15 cellular contexts compared by ENCODE assay signal in the genomic region with DNA sequence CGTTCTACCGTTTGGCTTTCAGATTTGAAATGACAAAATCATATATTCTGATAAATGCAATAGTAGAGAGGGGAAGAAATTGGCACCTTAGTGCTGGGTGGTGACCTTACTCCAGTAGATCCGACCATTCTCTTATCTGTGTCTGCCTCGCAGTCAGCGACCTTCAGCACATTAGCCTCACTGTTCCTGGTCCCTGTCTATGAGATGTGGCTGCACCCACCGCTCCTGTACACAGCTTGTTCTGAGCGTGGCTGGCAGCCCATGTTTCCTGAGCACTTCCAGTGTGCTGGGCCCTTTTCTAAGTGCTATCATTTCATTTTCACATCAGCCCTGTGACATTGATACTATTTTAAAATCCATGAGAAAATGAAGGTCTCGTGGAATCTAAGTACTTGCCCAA.
DNase-seq lines count a peak whose midpoint lies in the region; ATAC-seq and TF ChIP-seq lines count a peak whose summit lies in the region.
"Had no signal": no experiment of that assay in that cellular context is flagged by ENCODE, and none has a peak within 500 bp of the region (broad histone marks: within the 10 kb centered on the region; RNA-seq: fewer than 3 reads in every experiment).

No MANE protein-coding gene starts in this region.

- TF ChIP-seq CTCF in esophagus squamous epithelium (IDR thresholded peaks at IDR 0.05) (no peak), type B pancreatic cell (conservative IDR thresholded peaks at IDR 0.05) (no peak)

- H3K9me3 Mint-ChIP-seq in memory B cell (no peaks in the 10 kb centered on the region), type B pancreatic cell (no peaks in the 10 kb centered on the region)
- H3K9me3 Mint-ChIP-seq: CD8-positive, alpha-beta T cell; GM23338 had no signal

- ATAC-seq in Right ventricle myocardium inferior, result peak; percentile 30
- ATAC-seq in memory B cell (ENCODE audit: low read depth), result no peak
- ATAC-seq: CD8-positive, alpha-beta T cell; GM23338; HCT116 had no signal

- H3K4me1 ChIP-seq in esophagus squamous epithelium, result peaks cover 10 to 54% (median 15%) of the 10 kb centered on the region in 3 donors

- TF ChIP-seq POLR2A in esophagus squamous epithelium (IDR thresholded peaks at IDR 0.05), result no peak

- intact Hi-C loops in Right ventricle myocardium inferior (cut with DNase I), result loop anchor here (5.0 kb wide), 2 partner anchors 153 to 403 kb away; no protein-coding TSS in a partner anchor
- intact Hi-C loops in cardiac septum (cut with DNase I), result loop anchor here (2.0 to 10.0 kb wide), 4 partner anchors 33 to 620 kb away; no protein-coding TSS in a partner anchor
- intact Hi-C loops in esophagus squamous epithelium (cut with DNase I), result loop anchor here (10.0 kb wide), 1 partner anchor 140 kb away; no protein-coding TSS in a partner anchor

- 91 to 94% methylated on average over 7 to 8 of the region's 8 CpGs for WGBS in esophagus squamous epithelium, 2 donors

- peak overlapping the region in 3 of 4 donors; percentile 69 to 85 (median 72) for H3K27ac ChIP-seq in esophagus squamous epithelium

- H3K36me3 ChIP-seq in esophagus squamous epithelium, result peaks cover 4 to 90% (median 17%) of the 10 kb centered on the region in 3 donors

- H3K27me3 Mint-ChIP-seq in memory B cell (no peaks in the 10 kb centered on the region), type B pancreatic cell (no peaks in the 10 kb centered on the region)

- H3K4me1 Mint-ChIP-seq in memory B cell (no peaks in the 10 kb centered on the region), type B pancreatic cell (ENCODE audit: unreplicated experiment) (peaks cover 40% of the 10 kb centered on the region)

- H3K27ac Mint-ChIP-seq in memory B cell (peak overlapping the region; percentile 57), type B pancreatic cell (peak overlapping the region; percentile 93)
- H3K27ac Mint-ChIP-seq: CD8-positive, alpha-beta T cell; GM23338 had no signal

- H3K4me3 Mint-ChIP-seq in memory B cell, result no peak overlapping the region
- peak overlapping the region; percentile 70 for H3K4me3 Mint-ChIP-seq in type B pancreatic cell
- H3K4me3 Mint-ChIP-seq: CD8-positive, alpha-beta T cell; GM23338 had no signal

- H3K27me3 ChIP-seq in esophagus squamous epithelium, result no peaks in the 10 kb centered on the region

- H3K9me3 ChIP-seq in esophagus squamous epithelium, result no peaks in the 10 kb centered on the region

- peaks cover 15% of the 10 kb centered on the region for H3K36me3 Mint-ChIP-seq in memory B cell
- peaks cover 25% of the 10 kb centered on the region for H3K36me3 Mint-ChIP-seq in type B pancreatic cell

- DNase-seq in Right ventricle myocardium inferior (ENCODE audit: missing footprints), result no peak
- DNase-seq in cardiac septum (ENCODE audit: low spot score), result no peak
- no peak for DNase-seq in esophagus squamous epithelium (lab: John Stamatoyannopoulos, UW)
- DNase-seq in memory B cell (ENCODE audit: low spot score in 2 of 2), result no peak
- DNase-seq in type B pancreatic cell (ENCODE audit: extremely low spot score, unreplicated experiment), result no peak
- DNase-seq in NCI-H187 (lab: John Stamatoyannopoulos, UW), result no peak
- no peak for DNase-seq in SHP77 treated with DMSO at 0.1 percent for 48 hours (lab: John Stamatoyannopoulos, UW)
- DNase-seq in HuH-7 (ENCODE audit: low spot score), result no peak
- DNase-seq: CD8-positive, alpha-beta T cell; NCI-H1105; NCI-H2081 treated with DMSO at 0.1 percent for 48 hours; SIG-M5 had no signal

- H3K4me3 ChIP-seq in esophagus squamous epithelium, result no peak overlapping the region
- H3K4me3 ChIP-seq: GM23338, K562 had no signal
